35 cellular contexts compared by ENCODE assay signal in genomic region chr2:23007836-23008235, GRCh38.
"Had no signal": no experiment of that assay in that cellular context is flagged by ENCODE, and none has a peak within 500 bp of the region (broad histone marks: within the 10 kb centered on the region; RNA-seq: fewer than 3 reads in every experiment).

No MANE protein-coding gene starts in this region.

- ATAC-seq: activated CD8-positive, alpha-beta T cell treated with anti-CD3 and anti-CD28 coated beads for 36 hours; activated naive CD4-positive, alpha-beta T cell treated with anti-CD3 and anti-CD28 coated beads, Interleukin-2, amount 50 U/mL, for 72 hours; activated T-cell treated with anti-CD3 and anti-CD28 coated beads, Interleukin-2, amount 50 U/mL, for 4 hours; activated T-cell treated with anti-CD3 and anti-CD28 coated beads, Interleukin-2, amount 50 U/mL, for 72 hours; activated T-helper 17 cell treated with anti-CD3 and anti-CD28 coated beads, Interleukin-2, amount 50 U/mL, for 72 hours; body of pancreas had no signal

- H3K4me3 Mint-ChIP-seq: activated B cell treated with CpG ODN at 0.5 μM for 24 hours; activated CD4-positive, alpha-beta memory T cell treated with anti-CD3 and anti-CD28 coated beads for 36 hours; activated CD4-positive, alpha-beta T cell treated with anti-CD3 and anti-CD28 coated beads, Interleukin-2, amount 10 ng/mL, durations not matched to agents 24 days and 14 days; activated CD8-positive, alpha-beta T cell treated with anti-CD3 and anti-CD28 coated beads for 36 hours; activated naive CD4-positive, alpha-beta T cell treated with anti-CD3 and anti-CD28 coated beads for 36 hours; activated naive CD8-positive, alpha-beta T cell treated with anti-CD3 and anti-CD28 coated beads for 36 hours; activated T-cell treated with anti-CD3 and anti-CD28 coated beads, Interleukin-2, amount 50 U/mL, for 4 hours; activated T-cell treated with anti-CD3 and anti-CD28 coated beads, Interleukin-2, amount 50 U/mL, for 72 hours; activated T-helper 1 cell treated with anti-CD3 and anti-CD28 coated beads, Interleukin-12 subunit alpha, Interleukin-12 subunit beta, Interleukin-2, Interleukin-4 antibody, amounts not matched to agents 30 ng/mL and 10 ng/mL and 1 ng/mL, durations not matched to agents 14 hours and 24 hours and 36 hours; activated T-helper 17 cell treated with anti-CD3 and anti-CD28 coated beads, Interleukin-2, amount 50 U/mL, for 72 hours; T-helper 1 cell treated with Interleukin-12 subunit alpha and Interleukin-12 subunit beta and Interleukin-4 antibody, amounts not matched to agents 30 μg/mL and 1 μg/mL, for 36 hours; T-helper 2 cell treated with Interferon-gamma antibody and Interleukin-4, amounts not matched to agents 5 μg/mL and 100 μg/mL, for 36 hours had no signal

- H3K36me3 Mint-ChIP-seq: activated CD4-positive, alpha-beta memory T cell treated with anti-CD3 and anti-CD28 coated beads for 36 hours; activated naive CD4-positive, alpha-beta T cell treated with anti-CD3 and anti-CD28 coated beads, Interleukin-2, amount 50 U/mL, for 72 hours; activated naive CD8-positive, alpha-beta T cell treated with anti-CD3 and anti-CD28 coated beads for 36 hours had no signal

- H3K9me3 Mint-ChIP-seq: activated B cell treated with CpG ODN at 0.5 μM for 24 hours; activated CD4-positive, alpha-beta memory T cell treated with anti-CD3 and anti-CD28 coated beads for 36 hours; activated CD4-positive, alpha-beta T cell treated with anti-CD3 and anti-CD28 coated beads, Interleukin-2, amount 10 ng/mL, durations not matched to agents 24 days and 14 days; activated CD8-positive, alpha-beta T cell treated with anti-CD3 and anti-CD28 coated beads for 36 hours; activated naive CD4-positive, alpha-beta T cell treated with anti-CD3 and anti-CD28 coated beads for 36 hours; activated naive CD4-positive, alpha-beta T cell treated with anti-CD3 and anti-CD28 coated beads, Interleukin-2, amount 50 U/mL, for 72 hours; activated naive CD8-positive, alpha-beta T cell treated with anti-CD3 and anti-CD28 coated beads for 36 hours; activated T-cell treated with anti-CD3 and anti-CD28 coated beads, Interleukin-2, amount 50 U/mL, for 4 hours; activated T-cell treated with anti-CD3 and anti-CD28 coated beads, Interleukin-2, amount 50 U/mL, for 72 hours; activated T-helper 1 cell treated with anti-CD3 and anti-CD28 coated beads, Interleukin-12 subunit alpha, Interleukin-12 subunit beta, Interleukin-2, Interleukin-4 antibody, amounts not matched to agents 30 ng/mL and 10 ng/mL and 1 ng/mL, durations not matched to agents 14 hours and 24 hours and 36 hours; activated T-helper 17 cell treated with anti-CD3 and anti-CD28 coated beads, Interleukin-2, amount 50 U/mL, for 72 hours; T-helper 1 cell treated with Interleukin-12 subunit alpha and Interleukin-12 subunit beta and Interleukin-4 antibody, amounts not matched to agents 30 μg/mL and 1 μg/mL, for 36 hours; T-helper 2 cell treated with Interferon-gamma antibody and Interleukin-4, amounts not matched to agents 5 μg/mL and 100 μg/mL, for 36 hours had no signal

- H3K4me1 ChIP-seq: body of pancreas, breast epithelium had no signal

- H3K27me3 ChIP-seq: adrenal gland, body of pancreas, brain microvascular endothelial cell, breast epithelium had no signal

- H3K27ac Mint-ChIP-seq: activated B cell treated with CpG ODN at 0.5 μM for 24 hours; activated CD4-positive, alpha-beta memory T cell treated with anti-CD3 and anti-CD28 coated beads for 36 hours; activated CD4-positive, alpha-beta T cell treated with anti-CD3 and anti-CD28 coated beads, Interleukin-2, amount 10 ng/mL, durations not matched to agents 24 days and 14 days; activated CD8-positive, alpha-beta T cell treated with anti-CD3 and anti-CD28 coated beads for 36 hours; activated naive CD4-positive, alpha-beta T cell treated with anti-CD3 and anti-CD28 coated beads for 36 hours; activated naive CD4-positive, alpha-beta T cell treated with anti-CD3 and anti-CD28 coated beads, Interleukin-2, amount 50 U/mL, for 72 hours; activated naive CD8-positive, alpha-beta T cell treated with anti-CD3 and anti-CD28 coated beads for 36 hours; activated T-cell treated with anti-CD3 and anti-CD28 coated beads, Interleukin-2, amount 50 U/mL, for 72 hours; activated T-helper 1 cell treated with anti-CD3 and anti-CD28 coated beads, Interleukin-12 subunit alpha, Interleukin-12 subunit beta, Interleukin-2, Interleukin-4 antibody, amounts not matched to agents 30 ng/mL and 10 ng/mL and 1 ng/mL, durations not matched to agents 14 hours and 24 hours and 36 hours; activated T-helper 17 cell treated with anti-CD3 and anti-CD28 coated beads, Interleukin-2, amount 50 U/mL, for 72 hours; T-helper 1 cell treated with Interleukin-12 subunit alpha and Interleukin-12 subunit beta and Interleukin-4 antibody, amounts not matched to agents 30 μg/mL and 1 μg/mL, for 36 hours; T-helper 2 cell treated with Interferon-gamma antibody and Interleukin-4, amounts not matched to agents 5 μg/mL and 100 μg/mL, for 36 hours had no signal

- H3K4me3 ChIP-seq: adrenal gland, body of pancreas, breast epithelium had no signal

- H3K9me3 ChIP-seq: adrenal gland, body of pancreas, breast epithelium had no signal

- H3K4me1 Mint-ChIP-seq: activated B cell treated with CpG ODN at 0.5 μM for 24 hours; activated CD4-positive, alpha-beta T cell treated with anti-CD3 and anti-CD28 coated beads, Interleukin-2, amount 10 ng/mL, durations not matched to agents 24 days and 14 days; activated naive CD8-positive, alpha-beta T cell treated with anti-CD3 and anti-CD28 coated beads for 36 hours; activated T-helper 17 cell treated with anti-CD3 and anti-CD28 coated beads, Interleukin-2, amount 50 U/mL, for 72 hours had no signal

- DNase-seq: activated B cell treated with CpG ODN at 0.5 μM for 24 hours; activated CD4-positive, alpha-beta memory T cell treated with anti-CD3 and anti-CD28 coated beads for 36 hours; activated CD4-positive, alpha-beta T cell treated with anti-CD3 and anti-CD28 coated beads for 4 hours; activated CD4-positive, alpha-beta T cell treated with anti-CD3 and anti-CD28 coated beads, Interleukin-2, amount 10 ng/mL, durations not matched to agents 24 days and 14 days; activated CD4-positive, alpha-beta T cell treated with anti-CD3 and anti-CD28 coated beads, Interleukin-2, amount 50 U/mL, for 1 hour; activated CD4-positive, alpha-beta T cell treated with anti-CD3 and anti-CD28 coated beads, Interleukin-2, amount 50 U/mL, for 4 hours; activated CD4-positive, CD25-positive, alpha-beta regulatory T cell treated with anti-CD3 and anti-CD28 coated beads, Interleukin-2, amount 50 U/mL, for 72 hours; activated CD8-positive, alpha-beta memory T cell treated with anti-CD3 and anti-CD28 coated beads, Interleukin-2, amount 50 U/mL, for 4 hours; activated CD8-positive, alpha-beta T cell treated with anti-CD3 and anti-CD28 coated beads for 36 hours; activated effector memory CD4-positive, alpha-beta T cell treated with anti-CD3 and anti-CD28 coated beads, Interleukin-2, amount 50 U/mL, for 16 hours; activated gamma-delta T cell treated with Interleukin-2 at 50 U/mL for 16 hours; activated naive CD4-positive, alpha-beta T cell; activated naive CD4-positive, alpha-beta T cell treated with anti-CD3 and anti-CD28 coated beads for 36 hours; activated naive CD4-positive, alpha-beta T cell treated with anti-CD3 and anti-CD28 coated beads, Interleukin-2, amount 50 U/mL, for 16 hours; activated naive CD8-positive, alpha-beta T cell treated with anti-CD3 and anti-CD28 coated beads for 36 hours; activated T-cell treated with anti-CD3 and anti-CD28 coated beads for 4 hours; activated T-cell treated with anti-CD3 and anti-CD28 coated beads, Interleukin-2, amount 50 U/mL, for 1 hour; activated T-cell treated with anti-CD3 and anti-CD28 coated beads, Interleukin-2, amount 50 U/mL, for 4 hours; activated T-cell treated with anti-CD3 and anti-CD28 coated beads, Interleukin-2, amount 50 U/mL, for 72 hours; amniotic stem cell; aorta; brain microvascular endothelial cell; central memory CD4-positive, alpha-beta T cell; T-helper 1 cell; T-helper 2 cell; T-helper 9 cell had no signal

- H3K27me3 Mint-ChIP-seq: activated B cell treated with CpG ODN at 0.5 μM for 24 hours; activated CD4-positive, alpha-beta memory T cell treated with anti-CD3 and anti-CD28 coated beads for 36 hours; activated CD4-positive, alpha-beta T cell treated with anti-CD3 and anti-CD28 coated beads, Interleukin-2, amount 10 ng/mL, durations not matched to agents 24 days and 14 days; activated CD8-positive, alpha-beta T cell treated with anti-CD3 and anti-CD28 coated beads for 36 hours; activated naive CD8-positive, alpha-beta T cell treated with anti-CD3 and anti-CD28 coated beads for 36 hours; activated T-helper 17 cell treated with anti-CD3 and anti-CD28 coated beads, Interleukin-2, amount 50 U/mL, for 72 hours had no signal

- H3K27ac ChIP-seq: body of pancreas, brain microvascular endothelial cell, breast epithelium, VCaP had no signal

- H3K36me3 ChIP-seq: adrenal gland, brain microvascular endothelial cell, breast epithelium had no signal
